In genomic region chr1:155091071-155092051, GRCh38 we compare ENCODE assay signal across 1 cellular context.
A peak's percentile ranks its signal among the peaks of the same experiment; 100 is the strongest.
TF ChIP-seq lines count a peak whose summit lies in the region.

No MANE protein-coding gene starts in this region.

TF ChIP-seq in GM12878, 131 proteins besides CTCF, POLR2A, EP300 and RAD21 (continues in another document):
- TF ChIP-seq CBFB (IDR thresholded peaks at IDR 0.05; ENCODE audit: low read depth) (no peak), SRF (IDR thresholded peaks at IDR 0.05; ENCODE audit: low read depth in 2 of 2, low read length in 2 of 2) (no peak), RB1 (IDR thresholded peaks at IDR 0.05; ENCODE audit: borderline replicate concordance) (no peak), ZNF274 (IDR thresholded peaks at IDR 0.05; ENCODE audit: insufficient read depth, insufficient read length) (no peak), SUZ12 (IDR thresholded peaks at IDR 0.05; ENCODE audit: unreplicated experiment) (no peak), ZNF384 (IDR thresholded peaks at IDR 0.05; ENCODE audit: borderline replicate concordance, low read depth, low read length) (no peak), SREBF1 (IDR thresholded peaks at IDR 0.05; ENCODE audit: low read length) (no peak), MYC (IDR thresholded peaks at IDR 0.05; ENCODE audit: insufficient read depth, insufficient read length, insufficient replicate concordance, low read length, severe bottlenecking) (peak; percentile 28), E4F1 (IDR thresholded peaks at IDR 0.05; ENCODE audit: borderline replicate concordance, partially characterized antibody) (no peak), EGR1 (IDR thresholded peaks at IDR 0.05; ENCODE audit: borderline replicate concordance in 1 of 2, low read depth in 2 of 2, low read length in 2 of 2) (no peak), SKIL (IDR thresholded peaks at IDR 0.05; ENCODE audit: low read depth, poor library complexity, severe bottlenecking) (no peak), ZNF592 (IDR thresholded peaks at IDR 0.05) (no peak), REST (IDR thresholded peaks at IDR 0.05; ENCODE audit: low read depth, low read length) (no peak), SREBF2 (IDR thresholded peaks at IDR 0.05; ENCODE audit: low read length) (no peak), USF1 (IDR thresholded peaks at IDR 0.05; ENCODE audit: borderline replicate concordance, extremely low read length, insufficient read depth, low read depth, low read length) (peak; percentile 68), RELB (IDR thresholded peaks at IDR 0.05; ENCODE audit: low read depth) (no peak), RELA (IDR thresholded peaks at IDR 0.05; ENCODE audit: borderline replicate concordance, partially characterized antibody) (no peak), DPF2 (IDR thresholded peaks at IDR 0.05) (no peak; the same call in 1 of the 2 replicates), POU2F2 (IDR thresholded peaks at IDR 0.05; ENCODE audit: borderline replicate concordance, low read depth, low read length) (no peak; the same call in 2 of the 3 replicates), PAX8 (IDR thresholded peaks at IDR 0.05) (no peak), RUNX3 (IDR thresholded peaks at IDR 0.05; ENCODE audit: low read length) (peak; percentile 42; the same call in 1 of the 2 replicates), NR2F1 (conservative IDR thresholded peaks at IDR 0.05) (no peak), RCOR1 (conservative IDR thresholded peaks at IDR 0.05; ENCODE audit: low read depth, low read length) (no peak), ZNF217 (IDR thresholded peaks at IDR 0.05) (no peak), MEF2A (IDR thresholded peaks at IDR 0.05; ENCODE audit: insufficient read depth, low read depth, low read length) (no peak), LARP7 (IDR thresholded peaks at IDR 0.05) (peak; percentile 48; the same call in 1 of the 2 replicates), FOS (IDR thresholded peaks at IDR 0.05; ENCODE audit: borderline replicate concordance, extremely low read depth, insufficient read length) (no peak), MXI1 (IDR thresholded peaks at IDR 0.05; ENCODE audit: low read depth, low read length) (no peak; the same call in 1 of the 2 replicates), MTA3 (IDR thresholded peaks at IDR 0.05; ENCODE audit: borderline replicate concordance, low read length) (no peak), POLR2AphosphoS2 (IDR thresholded peaks at IDR 0.05; ENCODE audit: low read depth, low read length) (no peak), CHD4 (IDR thresholded peaks at IDR 0.05) (no peak), HDGF (IDR thresholded peaks at IDR 0.05) (no peak), MAX (IDR thresholded peaks at IDR 0.05; ENCODE audit: low read depth, low read length) (peak; percentile 73; the same call in 1 of the 2 replicates), RFX5 (IDR thresholded peaks at IDR 0.05; ENCODE audit: low read depth, low read length) (no peak), SIX5 (IDR thresholded peaks at IDR 0.05; ENCODE audit: low read depth, low read length, severe bottlenecking) (no peak), GATAD2B (conservative IDR thresholded peaks at IDR 0.05; ENCODE audit: low read depth) (no peak), RAD51 (IDR thresholded peaks at IDR 0.05) (peak; percentile 34; the same call in 1 of the 2 replicates), ZZZ3 (IDR thresholded peaks at IDR 0.05; ENCODE audit: control insufficient read depth, insufficient read length, low read depth) (no peak), BRCA1 (IDR thresholded peaks at IDR 0.05; ENCODE audit: low read depth, low read length) (no peak), ZNF622 (IDR thresholded peaks at IDR 0.05) (no peak), ZNF24 (IDR thresholded peaks at IDR 0.05) (no peak), MEF2B (IDR thresholded peaks at IDR 0.05; ENCODE audit: partially characterized antibody, poor library complexity, severe bottlenecking) (no peak), IKZF1 (conservative IDR thresholded peaks at IDR 0.05) (0 out of 2 replicates have a peak, but pooled peaks have one; percentile 25), PBX3 (IDR thresholded peaks at IDR 0.05; ENCODE audit: insufficient replicate concordance, low read depth, low read length) (no peak), PKNOX1 (IDR thresholded peaks at IDR 0.05) (no peak)
